Comparison of ENCODE assay signal across 12 cellular contexts in genomic region chr1:202579806-202580205, GRCh38.
DNase-seq lines count a peak whose midpoint lies in the region; ATAC-seq and TF ChIP-seq lines count a peak whose summit lies in the region.
"Had no signal": no experiment of that assay in that cellular context is flagged by ENCODE, and none has a peak within 500 bp of the region (broad histone marks: within the 10 kb centered on the region; RNA-seq: fewer than 3 reads in every experiment).

No MANE protein-coding gene starts in this region.

- WGBS in prostate gland, result 63% methylated on average over 2 of the region's 2 CpGs

- no peak for TF ChIP-seq CTCF in prostate gland (IDR thresholded peaks at IDR 0.05)

- H3K4me1 ChIP-seq in prostate gland (replicated peaks), result no peaks in the 10 kb centered on the region

- H3K36me3 ChIP-seq in MG63 (peaks cover 12% of the 10 kb centered on the region), prostate gland (peaks cover 0 to 5% of the 10 kb centered on the region in 2 donors)

- H3K27me3 ChIP-seq in MG63 (no peaks in the 10 kb centered on the region), prostate gland (replicated peaks; ENCODE audit: insufficient read depth) (no peaks in the 10 kb centered on the region)

- H3K9me3 ChIP-seq in MG63, result no peaks in the 10 kb centered on the region
- H3K9me3 ChIP-seq in prostate gland, result no peaks in the 10 kb centered on the region

- peak overlapping the region; percentile 23 to 55 for H3K27ac ChIP-seq in prostate gland

- TF ChIP-seq POLR2A in prostate gland (IDR thresholded peaks at IDR 0.05), result no peak

- H3K4me3 ChIP-seq in MG63, result no peak overlapping the region
- no peak overlapping the region for H3K4me3 ChIP-seq in prostate gland
- H3K4me3 ChIP-seq: SK-N-MC had no signal

- ATAC-seq in GM18511 (IDR thresholded peaks at IDR 0.05; ENCODE audit: unreplicated experiment), result no peak

- intact Hi-C loops in prostate gland (cut with DNase I), result loop anchor here (5.0 kb wide), 1 partner anchor 73 kb away; no protein-coding TSS in a partner anchor

- DNase-seq in AG08395 (ENCODE audit: low spot score), result peak; percentile 80
- peak; percentile 76 for DNase-seq in MG63
- DNase-seq in fibroblast of gingiva (ENCODE audit: low read depth), result peak; percentile 61
- no peak for DNase-seq in prostate gland (ENCODE audit: low spot score)
- DNase-seq in HUDEP-2 (lab: John Stamatoyannopoulos, UW; ENCODE audit: unreplicated experiment in 76 of 76), result no peak
- DNase-seq in foreskin melanocyte, result no peak
- DNase-seq in activated T-cell treated with anti-CD3 and anti-CD28 coated beads, Interleukin-2, amount 50 U/mL, for 48 hours, result no peak
- DNase-seq: activated CD4-positive, alpha-beta T cell treated with anti-CD3 and anti-CD28 coated beads, Interleukin-2, amount 50 U/mL, for 4 hours; activated naive CD4-positive, alpha-beta T cell treated with anti-CD3 and anti-CD28 coated beads, Interleukin-2, amount 10 ng/mL, durations not matched to agents 7 days and 5 days; CD4-positive, alpha-beta T cell had no signal

Comparison
In these comparisons a context has a peak if more than half of its experiments do, and no peak if none do; other contexts are left out.
1. DNase-seq: peak in AG08395 (single experiment), MG63 (single experiment) and fibroblast of gingiva (single experiment); none in prostate gland (single experiment), HUDEP-2 (0 of 76), foreskin melanocyte (single experiment) and activated T-cell treated with anti-CD3 and anti-CD28 coated beads, Interleukin-2, amount 50 U/mL, for 48 hours (0 of 2).